ENCODE assay signal across 8 cellular contexts in genomic region chr17:65100316-65101140, GRCh38. TPM values are rescaled to one million over a fixed set of nuclear protein-coding genes. Genes with fewer than 3 reads are reported as not detected.
A peak's percentile ranks its signal among the peaks of the same experiment; 100 is the strongest.
DNase-seq lines count a peak whose midpoint lies in the region; ATAC-seq and TF ChIP-seq lines count a peak whose summit lies in the region.

No MANE protein-coding gene starts in this region.

- H3K4me3 Mint-ChIP-seq in activated B cell treated with CpG ODN at 0.5 μM for 24 hours, result peak overlapping the region; percentile 85
- peak overlapping the region; percentile 81 for H3K4me3 Mint-ChIP-seq in central memory CD8-positive, alpha-beta T cell

- H3K4me1 ChIP-seq in ACC112 (ENCODE audit: control insufficient read depth, insufficient read depth, low read length, unreplicated experiment), result peaks cover 5% of the 10 kb centered on the region

- no peaks in the 10 kb centered on the region for H3K79me2 ChIP-seq in ACC112 (ENCODE audit: control insufficient read depth, insufficient read depth, low read length, unreplicated experiment)

- no peaks in the 10 kb centered on the region for H3K9me3 Mint-ChIP-seq in activated B cell treated with CpG ODN at 0.5 μM for 24 hours
- no peaks in the 10 kb centered on the region for H3K9me3 Mint-ChIP-seq in central memory CD8-positive, alpha-beta T cell

- peaks cover 23% of the 10 kb centered on the region for H3K4me1 Mint-ChIP-seq in activated B cell treated with CpG ODN at 0.5 μM for 24 hours
- H3K4me1 Mint-ChIP-seq in central memory CD8-positive, alpha-beta T cell, result peaks cover 31% of the 10 kb centered on the region

- peak; percentile 73 for ATAC-seq in GM18868 (IDR thresholded peaks at IDR 0.05; ENCODE audit: unreplicated experiment)
- ATAC-seq in HG03103 (IDR thresholded peaks at IDR 0.05; ENCODE audit: low read depth, unreplicated experiment), result peak; percentile 57
- peak; percentile 84 for ATAC-seq in activated B cell treated with CpG ODN at 0.5 μM for 24 hours (ENCODE audit: low read depth)
- ATAC-seq in central memory CD8-positive, alpha-beta T cell (replicated peaks; ENCODE audit: extremely low read depth, poor library complexity, severe bottlenecking), result peak; percentile 85

- H3K27ac Mint-ChIP-seq in activated B cell treated with CpG ODN at 0.5 μM for 24 hours, result peak overlapping the region; percentile 98
- peak overlapping the region; percentile 82 for H3K27ac Mint-ChIP-seq in central memory CD8-positive, alpha-beta T cell (ENCODE audit: low read depth)

- H3K27me3 ChIP-seq in ACC112 (ENCODE audit: insufficient read depth, low read length), result no peaks in the 10 kb centered on the region
- H3K27me3 ChIP-seq in kidney epithelial cell (ENCODE audit: control insufficient read depth, insufficient read depth, low read length), result no peaks in the 10 kb centered on the region

- H3K36me3 ChIP-seq in ACC112 (ENCODE audit: insufficient read depth, low read length) (no peaks in the 10 kb centered on the region), kidney epithelial cell (ENCODE audit: control insufficient read depth, insufficient read depth, low read length) (no peaks in the 10 kb centered on the region)

- H3K4me3 ChIP-seq in ACC112 (ENCODE audit: low read depth, low read length) (peak overlapping the region; percentile 83), kidney epithelial cell (ENCODE audit: low read depth, low read length) (peak overlapping the region; percentile 42)

- peak overlapping the region; percentile 89 for H3K27ac ChIP-seq in ACC112 (ENCODE audit: low read depth, low read length)

- H3K36me3 Mint-ChIP-seq in activated B cell treated with CpG ODN at 0.5 μM for 24 hours (ENCODE audit: low read depth), result no peaks in the 10 kb centered on the region
- H3K36me3 Mint-ChIP-seq in central memory CD8-positive, alpha-beta T cell (ENCODE audit: insufficient read depth), result peaks cover 5% of the 10 kb centered on the region

- H3K27me3 Mint-ChIP-seq in activated B cell treated with CpG ODN at 0.5 μM for 24 hours, result peaks cover 5% of the 10 kb centered on the region
- no peaks in the 10 kb centered on the region for H3K27me3 Mint-ChIP-seq in central memory CD8-positive, alpha-beta T cell

- POLR2A ChIA-PET in activated B cell treated with CpG ODN at 0.5 μM for 24 hours (lab: Charles Lee), result interaction anchor here (0.6 to 5.3 kb wide), 29 partner anchors 14 to 1088 kb away, joined by 3 to 62 read pairs (median 4); partner anchors contain the start of genes CEP95, GNA13, LRRC37A3 and RGS9

- DNase-seq in NCI-H2196 (lab: John Stamatoyannopoulos, UW; ENCODE audit: unreplicated experiment), result peak; percentile 93
- peak; percentile 82 for DNase-seq in activated B cell treated with CpG ODN at 0.5 μM for 24 hours
- DNase-seq in central memory CD8-positive, alpha-beta T cell (ENCODE audit: low spot score in 2 of 2), result peak; percentile 69 to 73
- DNase-seq in kidney epithelial cell (ENCODE audit: low read depth), result peak; percentile 12
- DNase-seq in stimulated activated CD4-positive, alpha-beta T cell treated with anti-CD3 and anti-CD28 coated beads, Interleukin-15, amount 100 ng/mL, for 48 hours (ENCODE audit: low read depth in 2 of 2), result peak; percentile 54 to 68

- TF ChIP-seq CTCF in activated B cell treated with CpG ODN at 0.5 μM for 24 hours (IDR thresholded peaks at IDR 0.05) (no peak), kidney epithelial cell (IDR thresholded peaks at IDR 0.05; ENCODE audit: insufficient read depth, low read length, poor library complexity, severe bottlenecking) (peak; percentile 47)

- peak overlapping the region; percentile 73 for H2AFZ ChIP-seq in ACC112 (ENCODE audit: low read length, unreplicated experiment)

- intact Hi-C loops in activated B cell treated with CpG ODN at 0.5 μM for 24 hours (cut with micrococcal nuclease), result loop anchor here (1.0 to 2.0 kb wide), 9 partner anchors 23 to 182 kb away; partner anchors contain the start of genes LRRC37A3 and RGS9

- CTCF ChIA-PET in activated B cell treated with CpG ODN at 0.5 μM for 24 hours (lab: Charles Lee), result interaction anchor here (0.7 to 2.9 kb wide), 24 partner anchors 10 to 323 kb away, joined by 3 to 20 read pairs (median 4); partner anchors contain the start of genes GNA13 and LRRC37A3

RNA-seq across cellular contexts. Expression of gene RGS9, which starts 36.6 kb away (rescaled TPM):
- 3.2 TPM in 2 replicates for total RNA-seq in activated B cell treated with CpG ODN at 0.5 μM for 24 hours
- 7.5 and 10.1 TPM in 2 replicates for total RNA-seq in kidney epithelial cell

RNA-seq across cellular contexts. Expression of gene GNA13, which starts 44.0 kb away (rescaled TPM):
- total RNA-seq in activated B cell treated with CpG ODN at 0.5 μM for 24 hours (70.8 and 75.8 TPM in 2 replicates), kidney epithelial cell (73.7 and 75.0 TPM in 2 replicates)

Comparison
In these comparisons a context has a peak if more than half of its experiments do, and no peak if none do; other contexts are left out.
1. Peak in every context shown above with its lines: DNase-seq, ATAC-seq, H3K4me3 ChIP-seq and H3K27ac ChIP-seq.
2. DNase-seq: peak in every context shown above with its lines; median percentile 93 in NCI-H2196; 82 in activated B cell treated with CpG ODN at 0.5 μM for 24 hours; 71 in central memory CD8-positive, alpha-beta T cell; 61 in stimulated activated CD4-positive, alpha-beta T cell treated with anti-CD3 and anti-CD28 coated beads, Interleukin-15, amount 100 ng/mL, for 48 hours; 12 in kidney epithelial cell.